In genomic region chr2:8587251-8587791, GRCh38 we compare ENCODE assay signal across 19 cellular contexts.
DNase-seq lines count a peak whose midpoint lies in the region; ATAC-seq, FAIRE-seq and TF ChIP-seq lines count a peak whose summit lies in the region.
"Had no signal": no experiment of that assay in that cellular context is flagged by ENCODE, and none has a peak within 500 bp of the region (broad histone marks: within the 10 kb centered on the region; RNA-seq: fewer than 3 reads in every experiment).

No MANE protein-coding gene starts in this region.

- peaks cover 12% of the 10 kb centered on the region for H3K4me1 ChIP-seq in upper lobe of right lung

- no peak for ATAC-seq in natural killer cell treated with Interleukin-12 subunit alpha and Interleukin-12 subunit beta and Interleukin-15 and Interleukin-18, amount 100 ng/mL, for 72 hours
- ATAC-seq in natural killer cell (no peak), upper lobe of right lung (no peak)
- ATAC-seq: PC-3 had no signal

- H3K27me3 Mint-ChIP-seq in natural killer cell treated with Interleukin-12 subunit alpha and Interleukin-12 subunit beta and Interleukin-15 and Interleukin-18, amount 100 ng/mL, for 72 hours: no peaks in the 10 kb centered on the region
- peaks cover 0 to 6% of the 10 kb centered on the region in 2 donors for H3K27me3 Mint-ChIP-seq in natural killer cell (ENCODE audit: low read depth in 2 of 2)
- H3K27me3 Mint-ChIP-seq in nephron progenitor cell (ENCODE audit: low read depth, poor library complexity): peaks cover 8% of the 10 kb centered on the region

- peak overlapping the region; percentile 12 to 61 for H3K27ac Mint-ChIP-seq in natural killer cell treated with Interleukin-12 subunit alpha and Interleukin-12 subunit beta and Interleukin-15 and Interleukin-18, amount 100 ng/mL, for 72 hours
- H3K27ac Mint-ChIP-seq in natural killer cell: peak overlapping the region in 1 of 2 donors; percentile 68
- peak overlapping the region; percentile 64 for H3K27ac Mint-ChIP-seq in nephron progenitor cell
- H3K27ac Mint-ChIP-seq: HFFc6 had no signal

- no peaks in the 10 kb centered on the region for H3K27me3 ChIP-seq in upper lobe of right lung

- H3K27ac ChIP-seq in upper lobe of right lung: no peak overlapping the region
- H3K27ac ChIP-seq: KMS-11 had no signal

- TF ChIP-seq CTCF in natural killer cell (IDR thresholded peaks at IDR 0.05): no peak
- no peak for TF ChIP-seq CTCF in nephron progenitor cell (IDR thresholded peaks at IDR 0.05)
- no peak for TF ChIP-seq CTCF in upper lobe of right lung (IDR thresholded peaks at IDR 0.05)

- no peak overlapping the region for H3K4me3 ChIP-seq in upper lobe of right lung

- no peak for DNase-seq in natural killer cell treated with Interleukin-12 subunit alpha and Interleukin-12 subunit beta and Interleukin-15 and Interleukin-18, amount 100 ng/mL, for 72 hours (ENCODE audit: low spot score)
- no peak for DNase-seq in natural killer cell
- DNase-seq in islet precursor cell: peak; percentile 44
- no peak for DNase-seq in nephron progenitor cell
- DNase-seq in upper lobe of right lung: peak; percentile 55
- no peak for DNase-seq in HTR-8/SVneo (ENCODE audit: insufficient read length, low spot score)
- DNase-seq in EL: no peak
- DNase-seq in mucosa of gallbladder (ENCODE audit: low spot score): no peak
- DNase-seq: DMS 273 treated with DMSO at 0.1 percent for 48 hours, HFFc6, NCI-H1436 treated with DMSO at 0.1 percent for 48 hours, NCI-H2029 treated with DMSO at 0.1 percent for 48 hours, NCI-H510A, NCI-H82, PC-3 had no signal

- no peak for FAIRE-seq in HTR-8/SVneo (lab: Jason Lieb, UNC)
- FAIRE-seq: GM19239, H54 had no signal

- no peaks in the 10 kb centered on the region for H3K36me3 ChIP-seq in upper lobe of right lung

- no peaks in the 10 kb centered on the region for H3K9me3 ChIP-seq in upper lobe of right lung

- peaks cover 20 to 31% of the 10 kb centered on the region in 2 donors for H3K4me1 Mint-ChIP-seq in natural killer cell treated with Interleukin-12 subunit alpha and Interleukin-12 subunit beta and Interleukin-15 and Interleukin-18, amount 100 ng/mL, for 72 hours (ENCODE audit: low read depth in 2 of 2)
- H3K4me1 Mint-ChIP-seq in natural killer cell: peaks cover 24 to 34% of the 10 kb centered on the region in 2 donors
- peaks cover 81% of the 10 kb centered on the region for H3K4me1 Mint-ChIP-seq in nephron progenitor cell

- intact Hi-C loops in natural killer cell (cut with micrococcal nuclease) (no loop called here), upper lobe of right lung (cut with DNase I) (no loop called here)

- no peaks in the 10 kb centered on the region for H3K9me3 Mint-ChIP-seq in natural killer cell treated with Interleukin-12 subunit alpha and Interleukin-12 subunit beta and Interleukin-15 and Interleukin-18, amount 100 ng/mL, for 72 hours
- H3K9me3 Mint-ChIP-seq in natural killer cell: no peaks in the 10 kb centered on the region
- H3K9me3 Mint-ChIP-seq in nephron progenitor cell: no peaks in the 10 kb centered on the region
- H3K9me3 Mint-ChIP-seq: CD14-positive monocyte, HFFc6 had no signal

- no peak overlapping the region for H3K4me3 Mint-ChIP-seq in natural killer cell treated with Interleukin-12 subunit alpha and Interleukin-12 subunit beta and Interleukin-15 and Interleukin-18, amount 100 ng/mL, for 72 hours
- H3K4me3 Mint-ChIP-seq in natural killer cell (no peak overlapping the region), nephron progenitor cell (peak overlapping the region; percentile 38)
- H3K4me3 Mint-ChIP-seq: CD14-positive monocyte, HFFc6 had no signal

- H3K36me3 Mint-ChIP-seq in natural killer cell treated with Interleukin-12 subunit alpha and Interleukin-12 subunit beta and Interleukin-15 and Interleukin-18, amount 100 ng/mL, for 72 hours: no peaks in the 10 kb centered on the region
- no peaks in the 10 kb centered on the region for H3K36me3 Mint-ChIP-seq in natural killer cell
- no peaks in the 10 kb centered on the region for H3K36me3 Mint-ChIP-seq in nephron progenitor cell (ENCODE audit: low read depth)
- H3K36me3 Mint-ChIP-seq: CD14-positive monocyte had no signal

Comparison
In these comparisons a context has a peak if more than half of its experiments do, and no peak if none do; other contexts are left out.
1. DNase-seq: peak in islet precursor cell (single experiment) and upper lobe of right lung (single experiment); none in natural killer cell treated with Interleukin-12 subunit alpha and Interleukin-12 subunit beta and Interleukin-15 and Interleukin-18, amount 100 ng/mL, for 72 hours (single experiment), natural killer cell (single experiment), nephron progenitor cell (single experiment), HTR-8/SVneo (single experiment), EL (single experiment) and mucosa of gallbladder (single experiment).